In the genomic region with DNA sequence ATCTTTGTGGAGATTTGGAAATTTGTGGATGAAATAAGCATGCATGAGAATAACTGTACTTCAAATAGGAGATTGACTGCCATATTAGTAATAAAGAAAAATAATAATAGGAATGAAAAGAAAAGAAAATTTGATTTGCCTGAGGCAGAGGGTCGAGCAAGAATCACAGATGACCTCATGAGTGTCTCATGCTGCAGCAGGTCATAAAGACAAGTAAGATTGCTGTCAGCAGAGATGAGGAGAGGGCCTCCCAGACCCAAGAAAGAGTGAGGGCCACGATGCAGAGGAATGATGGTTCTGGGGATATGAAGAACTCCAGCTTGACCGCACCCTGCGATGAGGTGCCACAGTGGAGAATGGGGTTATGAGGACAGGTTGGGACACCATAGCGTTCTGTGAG, we compare ENCODE assay signal across 12 cellular contexts. TPM values are rescaled to one million over a fixed set of nuclear protein-coding genes. Genes with fewer than 3 reads are reported as not detected.
DNase-seq lines count a peak whose midpoint lies in the region; TF ChIP-seq lines count a peak whose summit lies in the region.
"Had no signal": no experiment of that assay in that cellular context is flagged by ENCODE, and none has a peak within 500 bp of the region (broad histone marks: within the 10 kb centered on the region; RNA-seq: fewer than 3 reads in every experiment).

No MANE protein-coding gene starts in this region.

- no peak overlapping the region for H2AK5ac ChIP-seq in mesenchymal stem cell (ENCODE audit: low read length, severe bottlenecking)

- peaks cover 4% of the 10 kb centered on the region for H3K4me1 ChIP-seq in mesenchymal stem cell (ENCODE audit: control insufficient read depth, insufficient read depth, low read depth, low read length)

- no peak overlapping the region for H3K4ac ChIP-seq in mesenchymal stem cell (ENCODE audit: low read depth in 1 of 2, low read length in 2 of 2)

- CTCF ChIA-PET in GM10248 (lab: Yijun Ruan, JAX): interaction anchor here (1.1 to 5.8 kb wide), 17 partner anchors 9 to 276 kb away, joined by 3 to 92 read pairs (median 10); partner anchors contain the start of gene IL6

- H3K36me3 ChIP-seq in mesenchymal stem cell (ENCODE audit: control insufficient read depth in 1 of 2, insufficient read depth in 2 of 2, low read depth in 1 of 2, low read length in 2 of 2): no peaks in the 10 kb centered on the region

- TF ChIP-seq CTCF in GM10248 (IDR thresholded peaks at IDR 0.05; ENCODE audit: control extremely low read depth, extremely low read depth, low read depth, missing control alignments): no peak

- no peak overlapping the region for H2AFZ ChIP-seq in mesenchymal stem cell (ENCODE audit: low read depth, low read length)

- no peak overlapping the region for H2BK120ac ChIP-seq in mesenchymal stem cell (ENCODE audit: low read depth, low read length)

- peak overlapping the region; percentile 1 to 22 for H2BK12ac ChIP-seq in mesenchymal stem cell (ENCODE audit: low read length in 2 of 2)

- POLR2A ChIA-PET in GM10248 (lab: Yijun Ruan, JAX): no interaction called here

- no peak overlapping the region for H2BK15ac ChIP-seq in mesenchymal stem cell (ENCODE audit: low read depth, poor library complexity, severe bottlenecking)

- H4K91ac ChIP-seq in mesenchymal stem cell (ENCODE audit: low read length): no peak overlapping the region

- H3K27me3 ChIP-seq in mesenchymal stem cell (ENCODE audit: control insufficient read depth in 1 of 2, insufficient read depth in 1 of 2, low read length in 2 of 2): no peaks in the 10 kb centered on the region

- H3K9me3 ChIP-seq in mesenchymal stem cell (ENCODE audit: control insufficient read depth, low read length): no peaks in the 10 kb centered on the region

- no peaks in the 10 kb centered on the region for H3K79me1 ChIP-seq in mesenchymal stem cell (replicated peaks; ENCODE audit: low read length, poor library complexity, severe bottlenecking)

- H2BK5ac ChIP-seq in mesenchymal stem cell (ENCODE audit: low read depth, low read length, poor library complexity, severe bottlenecking): no peak overlapping the region

- H3K18ac ChIP-seq in mesenchymal stem cell (ENCODE audit: low read depth in 1 of 2, low read length in 2 of 2): no peak overlapping the region

- H3K4me3 ChIP-seq in mesenchymal stem cell (ENCODE audit: insufficient read depth in 1 of 2, low read depth in 1 of 2, low read length in 2 of 2): no peak overlapping the region

- no peak overlapping the region for H3K4me2 ChIP-seq in mesenchymal stem cell (ENCODE audit: low read length, poor library complexity, severe bottlenecking)

- H3K9ac ChIP-seq in mesenchymal stem cell (ENCODE audit: low read length): no peak overlapping the region

- no peak overlapping the region for H3K14ac ChIP-seq in mesenchymal stem cell (ENCODE audit: low read length in 2 of 2)

- no peak overlapping the region for H3K27ac ChIP-seq in mesenchymal stem cell (ENCODE audit: low read length, poor library complexity, severe bottlenecking)
- H3K27ac ChIP-seq: 22Rv1, HL-60 had no signal

- peak; percentile 84 for DNase-seq in DMS53 (lab: John Stamatoyannopoulos, UW)
- no peak for DNase-seq in DMS53 treated with DMSO at 0.1 percent for 48 hours (lab: John Stamatoyannopoulos, UW; ENCODE audit: unreplicated experiment)
- peak; percentile 20 for DNase-seq in M059J (ENCODE audit: low read depth)
- DNase-seq in mesenchymal stem cell: no peak
- no peak for DNase-seq in GM10248 (ENCODE audit: extremely low spot score)
- DNase-seq in GDM1 (lab: John Stamatoyannopoulos, UW): no peak
- no peak for DNase-seq in HuH-7.5 (ENCODE audit: low spot score)
- DNase-seq: CD8-positive, alpha-beta T cell; COR-L47 had no signal

- 87% methylated on average over 5 of the region's 5 CpGs for WGBS in mesenchymal stem cell

- no peak overlapping the region for H3K23ac ChIP-seq in mesenchymal stem cell (ENCODE audit: low read length in 2 of 2)

- H4K8ac ChIP-seq in mesenchymal stem cell (ENCODE audit: low read length): no peak overlapping the region

RNA-seq across cellular contexts. Expression of gene TOMM7, which starts 39.2 kb away (rescaled TPM):
- 130 and 179 TPM in 2 replicates for total RNA-seq in M059J (2014; rRNA removed; shearing (Covaris generic))
- polyA plus RNA-seq in mesenchymal stem cell (2013, experiment 1 of 2): 442 TPM
- polyA plus RNA-seq in mesenchymal stem cell (2013, experiment 2 of 2): 440 TPM

RNA-seq across cellular contexts. Expression of gene IL6, which starts 56.4 kb away (rescaled TPM):
- 9.4 and 14.2 TPM in 2 replicates for total RNA-seq in M059J (2014; rRNA removed; shearing (Covaris generic))
- 123 TPM for polyA plus RNA-seq in mesenchymal stem cell (2013, experiment 1 of 2)
- 124 TPM for polyA plus RNA-seq in mesenchymal stem cell (2013, experiment 2 of 2)
- total RNA-seq: A673 had no signal

Comparison
In these comparisons a context has a peak if more than half of its experiments do, and no peak if none do; other contexts are left out.
1. DNase-seq: peak in DMS53 (single experiment) and M059J (single experiment); none in DMS53 treated with DMSO at 0.1 percent for 48 hours (single experiment), mesenchymal stem cell (single experiment), GM10248 (single experiment), GDM1 (single experiment) and HuH-7.5 (single experiment).